Comparison of ENCODE assay signal across 24 cellular contexts in genomic region chr3:5239602-5240001, GRCh38. TPM values are rescaled to one million over a fixed set of nuclear protein-coding genes. Genes with fewer than 3 reads are reported as not detected.
DNase-seq lines count a peak whose midpoint lies in the region; ATAC-seq, FAIRE-seq and TF ChIP-seq lines count a peak whose summit lies in the region.
"Had no signal": no experiment of that assay in that cellular context is flagged by ENCODE, and none has a peak within 500 bp of the region (broad histone marks: within the 10 kb centered on the region; RNA-seq: fewer than 3 reads in every experiment).

No MANE protein-coding gene starts in this region.

- H3K36me3 Mint-ChIP-seq in activated naive CD8-positive, alpha-beta T cell treated with anti-CD3 and anti-CD28 coated beads, Interleukin-2, amount 50 U/mL, for 24 hours (ENCODE audit: low read depth) = no peaks in the 10 kb centered on the region
- peaks cover 1% of the 10 kb centered on the region for H3K36me3 Mint-ChIP-seq in activated naive CD8-positive, alpha-beta T cell treated with anti-CD3 and anti-CD28 coated beads for 36 hours
- H3K36me3 Mint-ChIP-seq: activated naive CD8-positive, alpha-beta T cell treated with anti-CD3 and anti-CD28 coated beads, Interleukin-2, amount 10 ng/mL, durations not matched to agents 7 days and 5 days; CD14-positive monocyte had no signal

- peaks cover 5% of the 10 kb centered on the region for H3K4me1 Mint-ChIP-seq in activated naive CD8-positive, alpha-beta T cell treated with anti-CD3 and anti-CD28 coated beads, Interleukin-2, amount 50 U/mL, for 24 hours
- H3K4me1 Mint-ChIP-seq in activated naive CD8-positive, alpha-beta T cell treated with anti-CD3 and anti-CD28 coated beads for 36 hours = no peaks in the 10 kb centered on the region
- H3K4me1 Mint-ChIP-seq: activated B cell treated with CpG ODN at 0.5 μM for 24 hours; activated naive CD8-positive, alpha-beta T cell treated with anti-CD3 and anti-CD28 coated beads, Interleukin-2, amount 10 ng/mL, durations not matched to agents 7 days and 5 days; CD14-positive monocyte; neural crest cell had no signal

- no peaks in the 10 kb centered on the region for H3K9me1 ChIP-seq in K562 (ENCODE audit: control insufficient read depth, insufficient read depth, low read length)

- peak; percentile 20 for ATAC-seq in activated naive CD8-positive, alpha-beta T cell treated with anti-CD3 and anti-CD28 coated beads, Interleukin-2, amount 50 U/mL, for 24 hours
- ATAC-seq in K562 (no peak), HG02759 (IDR thresholded peaks at IDR 0.05; ENCODE audit: unreplicated experiment) (no peak), GM21619 (IDR thresholded peaks at IDR 0.05; ENCODE audit: unreplicated experiment) (no peak)
- ATAC-seq: gastroesophageal sphincter, left lung, psoas muscle had no signal

- TF ChIP-seq POLR2A in K562 (conservative IDR thresholded peaks at IDR 0.05) = no peak

- H3K27me3 Mint-ChIP-seq in activated naive CD8-positive, alpha-beta T cell treated with anti-CD3 and anti-CD28 coated beads, Interleukin-2, amount 50 U/mL, for 24 hours = no peaks in the 10 kb centered on the region
- no peaks in the 10 kb centered on the region for H3K27me3 Mint-ChIP-seq in activated naive CD8-positive, alpha-beta T cell treated with anti-CD3 and anti-CD28 coated beads for 36 hours
- H3K27me3 Mint-ChIP-seq: activated B cell treated with CpG ODN at 0.5 μM for 24 hours; activated naive CD8-positive, alpha-beta T cell treated with anti-CD3 and anti-CD28 coated beads, Interleukin-2, amount 10 ng/mL, durations not matched to agents 7 days and 5 days had no signal

- no peaks in the 10 kb centered on the region; the same call in 1 of the 2 replicates for H3K9me3 ChIP-seq in K562 (replicated peaks; ENCODE audit: control insufficient read depth, insufficient read depth, low read depth, low read length)
- H3K9me3 ChIP-seq: psoas muscle, vagina had no signal

- H2AFZ ChIP-seq in K562 (ENCODE audit: low read depth, low read length) = no peak overlapping the region

- no peaks in the 10 kb centered on the region; the same call in 2 of the 3 replicates for H3K36me3 ChIP-seq in K562 (ENCODE audit: control insufficient read depth, insufficient read depth, low read length)
- H3K36me3 ChIP-seq: cardiac muscle cell, gastroesophageal sphincter, left lung, vagina had no signal

- H3K4me3 Mint-ChIP-seq in activated naive CD8-positive, alpha-beta T cell treated with anti-CD3 and anti-CD28 coated beads, Interleukin-2, amount 50 U/mL, for 24 hours = no peak overlapping the region
- no peak overlapping the region for H3K4me3 Mint-ChIP-seq in activated naive CD8-positive, alpha-beta T cell treated with anti-CD3 and anti-CD28 coated beads for 36 hours
- H3K4me3 Mint-ChIP-seq: activated B cell treated with CpG ODN at 0.5 μM for 24 hours; activated naive CD8-positive, alpha-beta T cell treated with anti-CD3 and anti-CD28 coated beads, Interleukin-2, amount 10 ng/mL, durations not matched to agents 7 days and 5 days; CD14-positive monocyte; neural crest cell had no signal

- H3K27ac Mint-ChIP-seq in activated naive CD8-positive, alpha-beta T cell treated with anti-CD3 and anti-CD28 coated beads, Interleukin-2, amount 50 U/mL, for 24 hours = no peak overlapping the region
- H3K27ac Mint-ChIP-seq in activated naive CD8-positive, alpha-beta T cell treated with anti-CD3 and anti-CD28 coated beads for 36 hours = no peak overlapping the region
- H3K27ac Mint-ChIP-seq: activated B cell treated with CpG ODN at 0.5 μM for 24 hours; activated naive CD8-positive, alpha-beta T cell treated with anti-CD3 and anti-CD28 coated beads, Interleukin-2, amount 10 ng/mL, durations not matched to agents 7 days and 5 days had no signal

- no peak overlapping the region for H3K4me3 ChIP-seq in K562
- H3K4me3 ChIP-seq: cardiac muscle cell, dorsolateral prefrontal cortex, gastroesophageal sphincter, left lung, psoas muscle, smooth muscle cell, vagina had no signal

- no peak for DNase-seq in activated naive CD8-positive, alpha-beta T cell treated with anti-CD3 and anti-CD28 coated beads, Interleukin-2, amount 50 U/mL, for 24 hours
- no peak for DNase-seq in activated naive CD8-positive, alpha-beta T cell treated with anti-CD3 and anti-CD28 coated beads for 36 hours
- DNase-seq in NCI-H69 (lab: John Stamatoyannopoulos, UW) (peak; percentile 21), K562 (ENCODE audit: extremely low read depth in 1 of 4, low spot score in 3 of 4) (peak in 1 of 4 experiments; percentile 16), renal cortical epithelial cell (ENCODE audit: low read depth) (peak; percentile 92), substantia nigra (lab: John Stamatoyannopoulos, UW) (no peak)
- DNase-seq: ACHN; activated B cell treated with CpG ODN at 0.5 μM for 24 hours; activated naive CD8-positive, alpha-beta T cell treated with anti-CD3 and anti-CD28 coated beads, Interleukin-2, amount 10 ng/mL, durations not matched to agents 7 days and 5 days; dorsolateral prefrontal cortex; left lung; NCI-H1105 treated with DMSO at 0.1 percent for 48 hours; NCI-H524 treated with DMSO at 0.1 percent for 48 hours; psoas muscle; stimulated activated CD4-positive, alpha-beta T cell treated with anti-CD3 and anti-CD28 coated beads, Interleukin-4, amount 100 ng/mL, for 4 hours; T-helper 2 cell had no signal

- intact Hi-C loops in K562 (cut with micrococcal nuclease) = no loop called here

- TF ChIP-seq EP300 in K562 (IDR thresholded peaks at IDR 0.05; ENCODE audit: low read length) = no peak

- no peak overlapping the region for H3K9ac ChIP-seq in K562 (ENCODE audit: insufficient read depth in 1 of 2, low read depth in 2 of 2, low read length in 2 of 2)

- POLR2A ChIA-PET in K562 (lab: Yijun Ruan, JAX) = no interaction called here

- peaks cover 11% of the 10 kb centered on the region for H3K9me3 Mint-ChIP-seq in activated naive CD8-positive, alpha-beta T cell treated with anti-CD3 and anti-CD28 coated beads, Interleukin-2, amount 50 U/mL, for 24 hours
- H3K9me3 Mint-ChIP-seq in activated naive CD8-positive, alpha-beta T cell treated with anti-CD3 and anti-CD28 coated beads for 36 hours = peaks cover 6% of the 10 kb centered on the region

- H3K79me2 ChIP-seq in K562 (ENCODE audit: control insufficient read depth, insufficient read depth, low read length) = no peaks in the 10 kb centered on the region

- 0% methylated on average over 4 of the region's 4 CpGs for WGBS in K562 (ENCODE audit: insufficient coverage, low coverage, missing lambda C conversion rate)

- no TSS peak for BruUV-seq in K562 (replicated peaks; lab: Mats Ljungman, UMichigan)

- in situ Hi-C loops in K562 (cut with MboI) = no loop called here

- H3K4me1 ChIP-seq in K562 (replicated peaks in 1 of 2; ENCODE audit: control insufficient read depth in 2 of 2, insufficient read depth in 2 of 2, low read length in 2 of 2) = no peaks in the 10 kb centered on the region
- H3K4me1 ChIP-seq: gastroesophageal sphincter, left lung, psoas muscle, vagina had no signal

- H3K27me3 ChIP-seq in K562 (ENCODE audit: control insufficient read depth in 2 of 2, insufficient read depth in 2 of 2, low read length in 2 of 2) = peaks cover 22 to 23% of the 10 kb centered on the region in 2 experiments; a peak in 4 of 5 replicates
- H3K27me3 ChIP-seq: cardiac muscle cell, gastroesophageal sphincter, left lung, vagina had no signal

- no peak for TF ChIP-seq CTCF in K562 (IDR thresholded peaks at IDR 0.05 in 2 of 3, conservative IDR thresholded peaks at IDR 0.05 in 1 of 3; ENCODE audit: insufficient read depth in 2 of 3, low read depth in 1 of 3, low read length in 3 of 3)

- CTCF ChIA-PET in K562 (lab: Yijun Ruan, JAX; ENCODE audit: low intra/inter-chr PET ratio) = no interaction called here

- FAIRE-seq in K562 (lab: Jason Lieb, UNC) = no peak

- H3K4me2 ChIP-seq in K562 (ENCODE audit: insufficient read depth, low read length) = no peak overlapping the region
- H3K4me2 ChIP-seq: smooth muscle cell had no signal

- TF ChIP-seq RAD21 in K562 (CRISPR knock-in tag; conservative IDR thresholded peaks at IDR 0.05 in 1 of 2, IDR thresholded peaks at IDR 0.05 in 1 of 2) = no peak

- H3K27ac ChIP-seq in K562 (ENCODE audit: extremely low read depth, low read depth, low read length) (no peak overlapping the region), substantia nigra (ENCODE audit: low read depth, low read length, poor library complexity, severe bottlenecking) (no peak overlapping the region)
- H3K27ac ChIP-seq: cardiac muscle cell, dorsolateral prefrontal cortex, gastroesophageal sphincter, left lung, psoas muscle, vagina had no signal

- H4K20me1 ChIP-seq in K562 (replicated peaks; ENCODE audit: control insufficient read depth, insufficient read depth, low read length) = no peaks in the 10 kb centered on the region

RNA-seq across cellular contexts. Expression of gene EDEM1, which starts 52.1 kb away (rescaled TPM):
- 100 to 1,000 TPM; 132 to 133 TPM for total RNA-seq in activated naive CD8-positive, alpha-beta T cell treated with anti-CD3 and anti-CD28 coated beads for 36 hours
- 59.6 and 88.6 TPM in 2 replicates for total RNA-seq in K562 (2011; cell fraction: chromatin; rRNA removed; ENCODE audit: low replicate concordance)
- 36.5 and 42.8 TPM in 2 replicates for total RNA-seq in K562 (2011; cell fraction: nucleolus; rRNA removed)
- 58.9 and 67.9 TPM in 2 replicates for total RNA-seq in K562 (2011; cell fraction: nucleoplasm; rRNA removed)
- total RNA-seq in K562 (2014; rRNA removed) (9.3 and 17.9 TPM in 2 replicates), K562 (2014; rRNA removed; fragmentation: Illumina TruSeq; extraction: Trizol) (16.7 and 17.4 TPM in 2 replicates), K562 (2015; rRNA removed; fragmentation: Illumina TruSeq; extraction: Trizol) (11.5 and 14.3 TPM in 2 replicates), K562 (2021) (24.6 and 32.9 TPM in 2 replicates), renal cortical epithelial cell (27.4 and 35.0 TPM in 2 replicates)
- polyA plus RNA-seq in K562 (2011; rRNA removed) (36.7 and 37.6 TPM in 2 replicates), K562 (2014; fragmentation: Illumina TruSeq; extraction: Trizol) (12.8 and 13.9 TPM in 2 replicates), K562 (2014; fragmentation: Nextera tagmentation; extraction: Ambion mirVana) (1 to 10 TPM; 6.2 to 8.8 TPM), K562 (2014; rRNA removed) (15.2 and 20.7 TPM in 2 replicates)
- polyA plus RNA-seq in K562 (2011; cell fraction: cytosol; rRNA removed) = 18.1 and 21.2 TPM in 2 replicates
- 32.0 and 53.9 TPM in 2 replicates for polyA plus RNA-seq in K562 (2011; cell fraction: nucleus; rRNA removed)
- polyA plus RNA-seq in K562 (2012) = 9.6 and 20.6 TPM in 2 replicates
- polyA minus RNA-seq in K562 (2011; rRNA and poly(A)+ RNA removed) = 42.0 and 44.5 TPM in 2 replicates
- polyA minus RNA-seq in K562 (2011; cell fraction: cytosol; rRNA and poly(A)+ RNA removed) = 21.0 and 33.3 TPM in 2 replicates
- polyA minus RNA-seq in K562 (2011; cell fraction: nucleus; rRNA and poly(A)+ RNA removed) = 24.0 and 38.5 TPM in 2 replicates

Comparison
In these comparisons a context has a peak if more than half of its experiments do, and no peak if none do; other contexts are left out.
1. DNase-seq: peak in NCI-H69 (single experiment) and renal cortical epithelial cell (single experiment); none in activated naive CD8-positive, alpha-beta T cell treated with anti-CD3 and anti-CD28 coated beads, Interleukin-2, amount 50 U/mL, for 24 hours (single experiment), activated naive CD8-positive, alpha-beta T cell treated with anti-CD3 and anti-CD28 coated beads for 36 hours (single experiment) and substantia nigra (0 of 49).